In genomic region chr4:23594125-23594524, GRCh38 we compare ENCODE assay signal across 23 cellular contexts.
"Had no signal": no experiment of that assay in that cellular context is flagged by ENCODE, and none has a peak within 500 bp of the region (broad histone marks: within the 10 kb centered on the region; RNA-seq: fewer than 3 reads in every experiment).

No MANE protein-coding gene starts in this region.

- H3K36me3 ChIP-seq: stomach, suprapubic skin, thoracic aorta, thyroid gland, tibial artery, tibial nerve, transverse colon, upper lobe of left lung, upper lobe of right lung, uterus, vagina had no signal

- H3K9me3 ChIP-seq: testis, thoracic aorta, tibial artery, uterus, vagina had no signal

- H3K27me3 ChIP-seq: stomach, suprapubic skin, testis, thyroid gland, tibial artery, tibial nerve, transverse colon, upper lobe of left lung, upper lobe of right lung, uterus, vagina had no signal

- DNase-seq: stimulated activated CD4-positive, alpha-beta T cell treated with anti-CD3 and anti-CD28 coated beads, Interleukin-2, amount 100 ng/mL, for 48 hours; stimulated activated CD4-positive, alpha-beta T cell treated with anti-CD3 and anti-CD28 coated beads, Interleukin-4, amount 100 ng/mL, for 1 hour; stimulated activated CD4-positive, alpha-beta T cell treated with anti-CD3 and anti-CD28 coated beads, Interleukin-4, amount 100 ng/mL, for 24 hours; stimulated activated CD4-positive, alpha-beta T cell treated with anti-CD3 and anti-CD28 coated beads, Interleukin-4, amount 100 ng/mL, for 4 hours; stimulated activated CD8-positive, alpha-beta memory T cell treated with anti-CD3 and anti-CD28 coated beads, Interleukin-4, amount 100 ng/mL, for 48 hours; stimulated activated naive B cell treated with anti-CD40 and anti-IgM and Interleukin-4, amounts not matched to agents 10 μg/mL and 1 μg/mL and 100 μg/mL, for 72 hours; stimulated activated naive CD4-positive, alpha-beta T cell treated with Interleukin-2 at 50 U/mL for 16 hours; stimulated activated naive CD8-positive, alpha-beta T cell treated with anti-CD3 and anti-CD28 coated beads, Interleukin-15, amount 100 ng/mL, for 72 hours; stimulated activated naive CD8-positive, alpha-beta T cell treated with anti-CD3 and anti-CD28 coated beads, Interleukin-15, Interleukin-2, amounts not matched to agents 100 U/mL and 50 U/mL, for 24 hours; stomach; substantia nigra; testis; thyroid gland; tibial artery; transverse colon; trophoblast cell; upper lobe of left lung; upper lobe of right lung; uterus had no signal

- H3K4me3 ChIP-seq: stomach, suprapubic skin, testis, thoracic aorta, thyroid gland, tibial artery, tibial nerve, transverse colon, upper lobe of left lung, upper lobe of right lung, uterus, vagina had no signal

- H3K27ac ChIP-seq: stomach, suprapubic skin, testis, thoracic aorta, thyroid gland, tibial artery, tibial nerve, transverse colon, upper lobe of left lung, upper lobe of right lung, uterus, vagina had no signal
